Comparison of ENCODE assay signal across 8 cellular contexts in the genomic region with DNA sequence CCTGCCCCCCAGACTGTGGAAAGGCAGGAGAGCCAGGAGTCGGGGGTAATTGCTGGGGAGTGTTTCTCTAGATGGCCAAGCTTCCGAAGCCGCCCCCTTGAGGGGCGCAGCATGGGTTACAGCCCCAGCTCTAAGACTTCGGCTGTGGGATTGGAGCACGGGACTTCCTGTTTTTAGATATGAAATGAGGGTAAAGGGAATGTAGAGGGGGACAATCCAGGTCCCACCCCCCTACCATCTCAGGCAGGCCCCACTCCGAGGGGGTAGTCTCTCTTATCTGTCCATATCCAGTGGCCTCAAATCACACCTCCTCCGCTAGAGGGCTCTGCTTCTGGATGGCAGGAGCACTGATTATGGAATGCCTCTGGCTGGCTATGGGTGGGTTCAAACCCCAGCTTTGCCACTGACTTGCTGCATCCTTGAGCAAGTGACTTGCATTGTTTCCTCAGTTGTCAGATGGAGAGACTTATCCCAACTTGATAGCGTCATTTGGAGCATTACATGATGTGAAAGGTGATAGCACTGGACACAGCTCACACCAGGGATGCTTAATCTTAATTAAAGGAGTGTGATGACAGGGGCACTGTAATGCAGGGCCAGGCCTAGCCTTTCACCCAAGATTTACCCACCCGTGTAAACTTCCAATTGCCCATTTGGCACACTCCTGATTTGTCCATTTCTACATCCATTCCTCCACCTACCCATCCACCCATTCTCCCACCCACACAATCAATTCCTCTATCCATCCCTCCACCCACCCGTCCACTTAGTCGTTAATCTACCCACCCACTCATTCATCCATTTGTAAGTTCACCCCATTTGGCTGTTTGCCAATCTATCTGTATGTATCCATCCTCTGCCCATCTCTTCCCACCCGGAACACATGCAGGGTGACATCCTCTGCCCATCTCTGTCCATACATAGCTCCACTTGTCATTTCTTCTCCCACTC. TPM values are rescaled to one million over a fixed set of nuclear protein-coding genes. Genes with fewer than 3 reads are reported as not detected.
DNase-seq lines count a peak whose midpoint lies in the region; ATAC-seq, FAIRE-seq and TF ChIP-seq lines count a peak whose summit lies in the region.

No MANE protein-coding gene starts in this region.

- no peak for TF ChIP-seq POLR2A in H54 (IDR thresholded peaks at IDR 0.05; ENCODE audit: low read depth, low read length)

- peaks cover 14% of the 10 kb centered on the region for H3K36me3 ChIP-seq in left ventricle myocardium inferior

- H3K4me1 Mint-ChIP-seq in activated naive CD8-positive, alpha-beta T cell treated with anti-CD3 and anti-CD28 coated beads, Interleukin-2, amount 10 ng/mL, durations not matched to agents 7 days and 5 days, result peaks cover 20% of the 10 kb centered on the region

- peak overlapping the region; percentile 19 for H3K27ac Mint-ChIP-seq in activated naive CD8-positive, alpha-beta T cell treated with anti-CD3 and anti-CD28 coated beads, Interleukin-2, amount 10 ng/mL, durations not matched to agents 7 days and 5 days

- H3K4me1 ChIP-seq in left ventricle myocardium inferior, result peaks cover 11% of the 10 kb centered on the region

- POLR2A ChIA-PET in AG04450 (lab: Yijun Ruan, JAX), result interaction anchor here (1.2 to 3.1 kb wide), 2 partner anchors 14 to 70 kb away, joined by 3 to 9 read pairs; partner anchors contain the start of gene TFE3
- POLR2A ChIA-PET in activated naive CD8-positive, alpha-beta T cell treated with anti-CD3 and anti-CD28 coated beads, Interleukin-2, amount 10 ng/mL, durations not matched to agents 7 days and 5 days (lab: Charles Lee), result interaction anchor here (0.7 to 1.8 kb wide), 5 partner anchors 9 to 70 kb away, joined by 3 to 5 read pairs (median 4); partner anchors contain the start of genes GRIPAP1 and TFE3

- H3K9me3 Mint-ChIP-seq in activated naive CD8-positive, alpha-beta T cell treated with anti-CD3 and anti-CD28 coated beads, Interleukin-2, amount 10 ng/mL, durations not matched to agents 7 days and 5 days, result no peaks in the 10 kb centered on the region

- peaks cover 17% of the 10 kb centered on the region for H3K36me3 Mint-ChIP-seq in activated naive CD8-positive, alpha-beta T cell treated with anti-CD3 and anti-CD28 coated beads, Interleukin-2, amount 10 ng/mL, durations not matched to agents 7 days and 5 days

- CTCF ChIA-PET in AG04450 (lab: Charles Lee), result interaction anchor here (0.6 to 1.9 kb wide), 4 partner anchors 11 to 71 kb away, joined by 3 to 12 read pairs (median 4); partner anchors contain the start of gene TFE3

- in situ Hi-C loops in GM13976 (cut with MboI; ENCODE audit: low sequenced_read_pairs, unreplicated experiment), result no loop called here

- H3K4me3 ChIP-seq in AG04450 (ENCODE audit: low read depth, low read length) (peak overlapping the region; percentile 53), left ventricle myocardium inferior (peak overlapping the region; percentile 56), retinal pigment epithelial cell (ENCODE audit: low read length) (peak overlapping the region; percentile 41)

- H3K27me3 Mint-ChIP-seq in activated naive CD8-positive, alpha-beta T cell treated with anti-CD3 and anti-CD28 coated beads, Interleukin-2, amount 10 ng/mL, durations not matched to agents 7 days and 5 days, result no peaks in the 10 kb centered on the region

- H3K27me3 ChIP-seq in AG04450 (ENCODE audit: control insufficient read depth, insufficient read depth, low read length), result no peaks in the 10 kb centered on the region
- H3K27me3 ChIP-seq in left ventricle myocardium inferior (ENCODE audit: low read depth), result no peaks in the 10 kb centered on the region

- no peak overlapping the region for H3K4me3 Mint-ChIP-seq in activated naive CD8-positive, alpha-beta T cell treated with anti-CD3 and anti-CD28 coated beads, Interleukin-2, amount 10 ng/mL, durations not matched to agents 7 days and 5 days

- no peak overlapping the region for H3K27ac ChIP-seq in AG04450 (ENCODE audit: low read depth, low read length)
- H3K27ac ChIP-seq in left ventricle myocardium inferior (replicated peaks), result no peak overlapping the region

- no peak for FAIRE-seq in H54 (lab: Jason Lieb, UNC)

- DNase-seq in AG04450 (ENCODE audit: low read depth, low spot score) (no peak), GM13976 (ENCODE audit: low spot score) (peak; percentile 57), NCI-H748 treated with DMSO at 0.1 percent for 48 hours (lab: John Stamatoyannopoulos, UW) (peak; percentile 27), left ventricle myocardium inferior (no peak), retinal pigment epithelial cell (ENCODE audit: low read depth) (no peak), H54 (ENCODE audit: insufficient read length, low spot score) (no peak), midbrain (lab: John Stamatoyannopoulos, UW) (no peak)
- DNase-seq in activated naive CD8-positive, alpha-beta T cell treated with anti-CD3 and anti-CD28 coated beads, Interleukin-2, amount 10 ng/mL, durations not matched to agents 7 days and 5 days, result no peak

- intact Hi-C loops in left ventricle myocardium inferior (cut with micrococcal nuclease), result no loop called here

- TF ChIP-seq CTCF in AG04450 (IDR thresholded peaks at IDR 0.05; ENCODE audit: low read depth, low read length), result peak; percentile 59
- TF ChIP-seq CTCF in GM13976 (IDR thresholded peaks at IDR 0.05; ENCODE audit: borderline replicate concordance, control extremely low read depth, extremely low read depth, insufficient read depth, missing control alignments), result peak; percentile 49
- TF ChIP-seq CTCF in left ventricle myocardium inferior (IDR thresholded peaks at IDR 0.05; ENCODE audit: borderline replicate concordance), result peak; percentile 59
- peak; percentile 60 for TF ChIP-seq CTCF in retinal pigment epithelial cell (conservative IDR thresholded peaks at IDR 0.05; ENCODE audit: low read depth, low read length)

- H3K9me3 ChIP-seq in AG04450 (ENCODE audit: control insufficient read depth, insufficient read depth, low read length) (no peaks in the 10 kb centered on the region; the same call in 1 of the 2 replicates), left ventricle myocardium inferior (replicated peaks) (no peaks in the 10 kb centered on the region)

- ATAC-seq in activated naive CD8-positive, alpha-beta T cell treated with anti-CD3 and anti-CD28 coated beads, Interleukin-2, amount 10 ng/mL, durations not matched to agents 7 days and 5 days (ENCODE audit: low read depth), result peak; percentile 41

RNA-seq across cellular contexts. Expression of gene KCND1, which starts 0.8 kb away (rescaled TPM):
- 1.2 and 1.5 TPM in 2 replicates for polyA plus RNA-seq in AG04450 (2011; rRNA removed)
- 2.9 and 4.3 TPM in 2 replicates for polyA minus RNA-seq in AG04450 (2011; rRNA and poly(A)+ RNA removed)
- total RNA-seq in activated naive CD8-positive, alpha-beta T cell treated with anti-CD3 and anti-CD28 coated beads, Interleukin-2, amount 10 ng/mL, durations not matched to agents 7 days and 5 days, result 1 to 10 TPM; 5.6 to 5.9 TPM
- 0.30 TPM for total RNA-seq in left ventricle myocardium inferior

RNA-seq across cellular contexts. Expression of gene OTUD5, which starts 15.1 kb away (rescaled TPM):
- 51.3 and 52.0 TPM in 2 replicates for polyA plus RNA-seq in AG04450 (2011; rRNA removed)
- 38.7 and 56.4 TPM in 2 replicates for polyA minus RNA-seq in AG04450 (2011; rRNA and poly(A)+ RNA removed)
- total RNA-seq in activated naive CD8-positive, alpha-beta T cell treated with anti-CD3 and anti-CD28 coated beads, Interleukin-2, amount 10 ng/mL, durations not matched to agents 7 days and 5 days, result 10 to 100 TPM; 60.7 to 62.4 TPM
- total RNA-seq in left ventricle myocardium inferior, result 21.2 TPM

RNA-seq across cellular contexts. Expression of gene GRIPAP1, which starts 29.6 kb away (rescaled TPM):
- polyA plus RNA-seq in AG04450 (2011; rRNA removed), result 24.3 and 25.0 TPM in 2 replicates
- 18.3 and 21.1 TPM in 2 replicates for polyA minus RNA-seq in AG04450 (2011; rRNA and poly(A)+ RNA removed)
- total RNA-seq in activated naive CD8-positive, alpha-beta T cell treated with anti-CD3 and anti-CD28 coated beads, Interleukin-2, amount 10 ng/mL, durations not matched to agents 7 days and 5 days, result 100 to 1,000 TPM; 116 to 123 TPM
- 20.7 TPM for total RNA-seq in left ventricle myocardium inferior

RNA-seq across cellular contexts. Expression of gene PIM2, which starts 53.7 kb away (rescaled TPM):
- polyA plus RNA-seq in AG04450 (2011; rRNA removed), result 3.8 TPM in 2 replicates
- 4.5 and 7.9 TPM in 2 replicates for polyA minus RNA-seq in AG04450 (2011; rRNA and poly(A)+ RNA removed)
- 10 to 100 TPM; 63.1 to 63.2 TPM for total RNA-seq in activated naive CD8-positive, alpha-beta T cell treated with anti-CD3 and anti-CD28 coated beads, Interleukin-2, amount 10 ng/mL, durations not matched to agents 7 days and 5 days
- 3.3 TPM for total RNA-seq in left ventricle myocardium inferior

Comparison
In these comparisons a context has a peak if more than half of its experiments do, and no peak if none do; other contexts are left out.
1. DNase-seq: peak in GM13976 (single experiment) and NCI-H748 treated with DMSO at 0.1 percent for 48 hours (single experiment); none in AG04450 (single experiment), activated naive CD8-positive, alpha-beta T cell treated with anti-CD3 and anti-CD28 coated beads, Interleukin-2, amount 10 ng/mL, durations not matched to agents 7 days and 5 days (single experiment), left ventricle myocardium inferior (single experiment), retinal pigment epithelial cell (single experiment), H54 (single experiment) and midbrain (single experiment).
2. Peak in every context shown above with its lines, with median percentiles within 50 percentile points of each other: H3K4me3 ChIP-seq and CTCF ChIP-seq.